In genomic region chr7:72696643-72697042, GRCh38 we compare ENCODE assay signal across 6 cellular contexts.
DNase-seq lines count a peak whose midpoint lies in the region; ATAC-seq, FAIRE-seq and TF ChIP-seq lines count a peak whose summit lies in the region.
"Not testable (repeated sequence)": the region's sequence is repeated elsewhere in the genome, so short reads cannot be mapped to it uniquely, and the experiment has no call there.

No MANE protein-coding gene starts in this region.

- H3K79me2 ChIP-seq in K562 (ENCODE audit: control insufficient read depth, insufficient read depth, low read length); H1 (ENCODE audit: control insufficient read depth in 1 of 2, insufficient read depth in 2 of 2, low read length in 2 of 2); HepG2 (ENCODE audit: insufficient read depth, low read length); trophoblast cell (ENCODE audit: control insufficient read depth, insufficient read depth, low read length, poor library complexity): not testable (repeated sequence)

- TF ChIP-seq EP300 in K562 (IDR thresholded peaks at IDR 0.05; ENCODE audit: low read length); H1 (IDR thresholded peaks at IDR 0.05; ENCODE audit: borderline replicate concordance in 1 of 2, low read depth in 2 of 2, low read length in 2 of 2); HepG2 (IDR thresholded peaks at IDR 0.05; ENCODE audit: low read depth in 2 of 2, low read length in 2 of 2); HepG2 (CRISPR knock-in tag; IDR thresholded peaks at IDR 0.05; ENCODE audit: borderline replicate concordance): not testable (repeated sequence)

- not testable (repeated sequence) for H3K9ac ChIP-seq in K562 (ENCODE audit: insufficient read depth in 1 of 2, low read depth in 2 of 2, low read length in 2 of 2); H1 (replicated peaks in 1 of 4; ENCODE audit: extremely low read depth in 1 of 4, low read depth in 3 of 4, low read length in 3 of 4); HepG2 (ENCODE audit: insufficient read depth, low read depth, low read length); trophoblast cell (ENCODE audit: low read length)

- TF ChIP-seq POLR2A in K562 (conservative IDR thresholded peaks at IDR 0.05); H1 (IDR thresholded peaks at IDR 0.05; ENCODE audit: control extremely low read depth in 1 of 2, low read depth in 2 of 2, low read length in 2 of 2); HepG2 (IDR thresholded peaks at IDR 0.05; ENCODE audit: insufficient read depth in 1 of 2, low read depth in 2 of 2, low read length in 2 of 2): not testable (repeated sequence)

- not testable (repeated sequence) for H2AK5ac ChIP-seq in H1 (ENCODE audit: low read depth, low read length); trophoblast cell (ENCODE audit: low read length)

- POLR2A ChIA-PET in K562 (lab: Yijun Ruan, JAX); H1 (lab: Charles Lee; ENCODE audit: partially characterized antibody); HepG2 (lab: Yijun Ruan, JAX): not testable (repeated sequence)

- H3K9me3 ChIP-seq in K562 (replicated peaks; ENCODE audit: control insufficient read depth, insufficient read depth, low read depth, low read length); H1 (ENCODE audit: insufficient read depth in 2 of 2, low read depth in 1 of 2, low read length in 1 of 2); HepG2 (ENCODE audit: low read length); trophoblast cell (ENCODE audit: insufficient read depth, low read depth, low read length): not testable (repeated sequence)

- not testable (repeated sequence) for H2BK120ac ChIP-seq in H1 (replicated peaks; ENCODE audit: low read depth, low read length); trophoblast cell (ENCODE audit: insufficient read depth, low read length, poor library complexity)

- not testable (repeated sequence) for H3K14ac ChIP-seq in H1 (ENCODE audit: insufficient read length); trophoblast cell (ENCODE audit: low read length)

- H3K4me2 ChIP-seq in K562 (ENCODE audit: insufficient read depth, low read length); H1 (ENCODE audit: insufficient read depth in 1 of 2, low read depth in 2 of 2, low read length in 2 of 2); HepG2 (ENCODE audit: low read depth, low read length); trophoblast cell (ENCODE audit: low read length): not testable (repeated sequence)

- not testable (repeated sequence) for H3K4me1 ChIP-seq in K562 (replicated peaks in 1 of 2; ENCODE audit: control insufficient read depth in 2 of 2, insufficient read depth in 2 of 2, low read length in 2 of 2); H1 (replicated peaks in 1 of 4; ENCODE audit: control insufficient read depth in 3 of 4, insufficient read depth in 4 of 4, low read length in 3 of 4); HepG2 (ENCODE audit: insufficient read depth, low read length); trophoblast cell (ENCODE audit: control insufficient read depth in 1 of 2, insufficient read depth in 2 of 2, low read length in 2 of 2)

- H3K23ac ChIP-seq in H1 (ENCODE audit: insufficient read length); trophoblast cell (ENCODE audit: low read length): not testable (repeated sequence)

- not testable (repeated sequence) for H4K20me1 ChIP-seq in K562 (replicated peaks; ENCODE audit: control insufficient read depth, insufficient read depth, low read length); H1 (replicated peaks in 1 of 2; ENCODE audit: control insufficient read depth in 1 of 2, insufficient read depth in 2 of 2, low read length in 2 of 2); HepG2 (ENCODE audit: insufficient read depth, low read length)

- not testable (repeated sequence) for DNase-seq in K562 (ENCODE audit: extremely low read depth in 1 of 4, low spot score in 3 of 4); H1 (ENCODE audit: low read depth in 1 of 2, low spot score in 2 of 2); HepG2 (ENCODE audit: low spot score)
- peak; percentile 17 to 24 for DNase-seq in trophoblast cell

- not testable (repeated sequence) for H4K5ac ChIP-seq in H1 (ENCODE audit: insufficient read length, low read depth, low read length)

- not testable (repeated sequence) for H4K8ac ChIP-seq in H1 (ENCODE audit: extremely low read depth, insufficient read depth, low read length); trophoblast cell (ENCODE audit: low read depth, low read length)

- not testable (repeated sequence) for H2BK5ac ChIP-seq in H1 (ENCODE audit: low read depth, low read length); trophoblast cell (ENCODE audit: low read depth, low read length, poor library complexity)

- H3K23me2 ChIP-seq in H1 (ENCODE audit: low read depth, low read length): not testable (repeated sequence)

- not testable (repeated sequence) for TF ChIP-seq CTCF in K562 (IDR thresholded peaks at IDR 0.05 in 2 of 3, conservative IDR thresholded peaks at IDR 0.05 in 1 of 3; ENCODE audit: insufficient read depth in 2 of 3, low read depth in 1 of 3, low read length in 3 of 3); H1 (IDR thresholded peaks at IDR 0.05; ENCODE audit: control extremely low read depth in 1 of 3, insufficient read depth in 1 of 3, low read depth in 1 of 3, low read length in 3 of 3); HepG2 (CRISPR knock-in tag; IDR thresholded peaks at IDR 0.05); nephron (IDR thresholded peaks at IDR 0.05; ENCODE audit: unreplicated experiment in 3 of 3)

- not testable (repeated sequence) for H4K91ac ChIP-seq in H1 (replicated peaks; ENCODE audit: insufficient read length, low read length); trophoblast cell (ENCODE audit: low read depth, low read length)

- FAIRE-seq in K562 (lab: Jason Lieb, UNC): peak; percentile 42
- peak; percentile 13 for FAIRE-seq in H1 (lab: Jason Lieb, UNC)
- FAIRE-seq in HepG2 (lab: Jason Lieb, UNC): peak; percentile 64

- not testable (repeated sequence) for H3K79me1 ChIP-seq in H1 (ENCODE audit: low read depth, low read length); trophoblast cell (ENCODE audit: low read length)

- H3K4me3 ChIP-seq in K562; H1 (ENCODE audit: extremely low read depth in 1 of 4, insufficient read depth in 2 of 4, low read depth in 3 of 4, low read length in 4 of 4); HepG2 (replicated peaks in 1 of 3; ENCODE audit: insufficient read depth in 1 of 3, low read depth in 2 of 3, low read length in 3 of 3); trophoblast cell (ENCODE audit: low read depth, low read length): not testable (repeated sequence)

- H3K56ac ChIP-seq in H1 (replicated peaks; ENCODE audit: insufficient read length, low read depth, low read length): not testable (repeated sequence)

- H2BK15ac ChIP-seq in H1 (ENCODE audit: low read length): not testable (repeated sequence)

- H3K4me1 Mint-ChIP-seq in nephron: peaks cover 21% of the 10 kb centered on the region

- peaks cover 17% of the 10 kb centered on the region for H3K36me3 Mint-ChIP-seq in nephron (ENCODE audit: low read depth)

- H2AFZ ChIP-seq in K562 (ENCODE audit: low read depth, low read length); H1 (ENCODE audit: low read length); HepG2 (ENCODE audit: low read length); trophoblast cell (ENCODE audit: insufficient read depth, low read length, poor library complexity): not testable (repeated sequence)

- H3K27me3 ChIP-seq in K562 (ENCODE audit: control insufficient read depth in 2 of 2, insufficient read depth in 2 of 2, low read length in 2 of 2); H1 (replicated peaks in 1 of 4; ENCODE audit: control insufficient read depth in 3 of 4, extremely low read depth in 1 of 4, insufficient read depth in 3 of 4, low read length in 3 of 4); HepG2 (ENCODE audit: control insufficient read depth in 1 of 2, insufficient read depth in 2 of 2, low read length in 2 of 2); trophoblast cell (ENCODE audit: insufficient read depth, low read length): not testable (repeated sequence)

- peak; percentile 53 for ATAC-seq in SK-N-SH treated with all-trans-retinoic acid at 6 μM for 48 hours
- not testable (repeated sequence) for ATAC-seq in K562, HepG2

- H3K4me3 Mint-ChIP-seq in nephron: not testable (repeated sequence)

- 32% methylated on average over 2 of the region's 2 CpGs for WGBS in K562 (ENCODE audit: insufficient coverage, low coverage, missing lambda C conversion rate)
- 95% methylated on average over 2 of the region's 2 CpGs; no CpG with 5 or more reads in 1 of the 2 experiments for WGBS in H1 (ENCODE audit: extremely low coverage in 1 of 2, insufficient coverage in 1 of 2, insufficient read length in 1 of 2, insufficient replicate concordance in 2 of 2, low coverage in 1 of 2, low lambda C conversion rate in 2 of 2, missing lambda C conversion rate in 1 of 2), 2 experiments
- 43% methylated on average over 2 of the region's 2 CpGs for WGBS in HepG2 (ENCODE audit: low lambda C conversion rate)
- WGBS in trophoblast cell (ENCODE audit: extremely low coverage, insufficient coverage, insufficient read length): no CpG with 5 or more reads among the region's 2 CpGs

- not testable (repeated sequence) for BruUV-seq in K562 (replicated peaks; lab: Mats Ljungman, UMichigan); HepG2 (replicated peaks; lab: Mats Ljungman, UMichigan)

- H2BK20ac ChIP-seq in H1 (ENCODE audit: low read length): not testable (repeated sequence)

- not testable (repeated sequence) for H2BK12ac ChIP-seq in H1 (ENCODE audit: low read depth, low read length); trophoblast cell (ENCODE audit: low read length)

- H3K27me3 Mint-ChIP-seq in nephron (ENCODE audit: low read depth): not testable (repeated sequence)

- not testable (repeated sequence) for H3K4ac ChIP-seq in H1 (replicated peaks; ENCODE audit: insufficient read length, low read depth, low read length); trophoblast cell (ENCODE audit: low read depth, low read length)

- not testable (repeated sequence) for H3K9me3 Mint-ChIP-seq in nephron

- peak overlapping the region; percentile 16 to 76 (median 61) for H3K27ac Mint-ChIP-seq in nephron

- H4K12ac ChIP-seq in trophoblast cell (ENCODE audit: low read depth, low read length): not testable (repeated sequence)

- not testable (repeated sequence) for TF ChIP-seq RAD21 in K562 (CRISPR knock-in tag; conservative IDR thresholded peaks at IDR 0.05 in 1 of 2, IDR thresholded peaks at IDR 0.05 in 1 of 2); H1 (IDR thresholded peaks at IDR 0.05 in 1 of 2, conservative IDR thresholded peaks at IDR 0.05 in 1 of 2; ENCODE audit: low read depth in 2 of 2, low read length in 2 of 2); HepG2 (CRISPR knock-in tag; IDR thresholded peaks at IDR 0.05)

- H3K9me1 ChIP-seq in K562 (ENCODE audit: control insufficient read depth, insufficient read depth, low read length): not testable (repeated sequence)

- CTCF ChIA-PET in K562 (lab: Yijun Ruan, JAX; ENCODE audit: low intra/inter-chr PET ratio); H1 (lab: Charles Lee; ENCODE audit: partially characterized antibody); HepG2 (lab: Yijun Ruan, JAX; ENCODE audit: low intra/inter-chr PET ratio, low total read pairs): not testable (repeated sequence)

- intact Hi-C loops in K562 (cut with micrococcal nuclease); HepG2 (cut with micrococcal nuclease; ENCODE audit: unreplicated experiment): not testable (repeated sequence)

- not testable (repeated sequence) for H3K18ac ChIP-seq in H1 (ENCODE audit: extremely low read depth, low read length); trophoblast cell (ENCODE audit: low read length)

- H3K27ac ChIP-seq in K562 (ENCODE audit: extremely low read depth, low read depth, low read length); H1 (ENCODE audit: low read depth, low read length); HepG2 (ENCODE audit: extremely low read length, insufficient read depth, low read length); trophoblast cell (ENCODE audit: low read depth, low read length): not testable (repeated sequence)

- not testable (repeated sequence) for H3K36me3 ChIP-seq in K562 (ENCODE audit: control insufficient read depth, insufficient read depth, low read length); H1 (ENCODE audit: control insufficient read depth in 2 of 4, insufficient read depth in 4 of 4, low read length in 3 of 4); HepG2 (replicated peaks in 1 of 2; ENCODE audit: control insufficient read depth in 1 of 2, insufficient read depth in 2 of 2, low read length in 2 of 2); trophoblast cell (ENCODE audit: control insufficient read depth in 1 of 2, insufficient read depth in 2 of 2, low read length in 2 of 2)

- in situ Hi-C loops in K562 (cut with MboI); HepG2 (cut with HindIII; ENCODE audit: extremely low pct_ligation_motif_present, low pct_unique_long_range_greater_than_20kb): not testable (repeated sequence)
